Comparison of ENCODE assay signal across 16 cellular contexts in the genomic region with DNA sequence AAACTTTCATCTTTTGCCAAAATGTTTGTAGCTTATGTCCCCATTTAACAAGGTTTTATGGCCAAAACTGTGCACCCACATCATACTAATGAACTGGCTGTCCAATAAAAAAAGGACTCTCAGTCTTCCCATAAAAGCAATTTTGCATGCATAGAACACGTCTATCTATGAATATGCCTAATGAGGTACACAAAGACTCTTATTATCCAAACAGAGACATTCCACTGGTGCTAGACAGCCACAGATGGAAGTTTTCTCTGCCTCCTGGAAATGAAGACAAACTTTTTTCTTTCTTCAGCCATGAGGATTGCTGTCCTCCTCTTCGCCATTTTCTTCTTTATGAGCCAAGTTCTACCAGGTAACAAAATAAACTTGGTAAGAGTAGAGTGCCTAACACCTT. TPM values are rescaled to one million over a fixed set of nuclear protein-coding genes. Genes with fewer than 3 reads are reported as not detected.
"Had no signal": no experiment of that assay in that cellular context is flagged by ENCODE, and none has a peak within 500 bp of the region (broad histone marks: within the 10 kb centered on the region; RNA-seq: fewer than 3 reads in every experiment).

A gene with protein sequence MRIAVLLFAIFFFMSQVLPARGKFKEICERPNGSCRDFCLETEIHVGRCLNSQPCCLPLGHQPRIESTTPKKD (plus strand): TSS at position 301 of the 400 bp plus-strand sequence. CDS start 0 bp downstream, at position 301.

RNA-seq across cellular contexts. Expression of the gene that starts here (rescaled TPM):
- total RNA-seq: stomach, subcutaneous adipose tissue, suprapubic skin, temporal lobe, testis, thoracic aorta, thyroid gland, tibial nerve, transverse colon, upper lobe of left lung, upper lobe of right lung, ureter, urinary bladder, uterus, vagina had no signal
- polyA plus RNA-seq: stomach, thymus, urinary bladder had no signal
